In genomic region chr11:55895216-55895615, GRCh38 we compare ENCODE assay signal across 25 cellular contexts. TPM values are rescaled to one million over a fixed set of nuclear protein-coding genes. Genes with fewer than 3 reads are reported as not detected.
"Had no signal": no experiment of that assay in that cellular context is flagged by ENCODE, and none has a peak within 500 bp of the region (broad histone marks: within the 10 kb centered on the region; RNA-seq: fewer than 3 reads in every experiment).

No MANE protein-coding gene starts in this region.

- ATAC-seq: activated CD8-positive, alpha-beta T cell treated with anti-CD3 and anti-CD28 coated beads for 36 hours; activated T-cell treated with anti-CD3 and anti-CD28 coated beads, Interleukin-2, amount 50 U/mL, for 4 hours; heart right ventricle; stimulated activated naive B cell treated with anti-CD40 and anti-IgM and Interleukin-4, amounts not matched to agents 10 μg/mL and 1 μg/mL and 100 μg/mL, for 72 hours had no signal

- H3K36me3 ChIP-seq: heart right ventricle, right atrium auricular region, tibial artery, uterus had no signal

- H3K27me3 ChIP-seq: heart right ventricle, right atrium auricular region, tibial artery, uterus had no signal

- H3K27ac ChIP-seq: heart right ventricle, right atrium auricular region, skin epidermis, tibial artery, uterus had no signal

- FAIRE-seq: frontal cortex had no signal

- H3K4me1 ChIP-seq: heart right ventricle, right atrium auricular region, tibial artery, uterus had no signal

- H3K9me3 ChIP-seq: right atrium auricular region, tibial artery, uterus had no signal

- DNase-seq: activated B cell treated with CpG ODN at 0.5 μM for 24 hours; activated CD4-positive, alpha-beta T cell treated with anti-CD3 and anti-CD28 coated beads for 48 hours; activated CD8-positive, alpha-beta T cell treated with anti-CD3 and anti-CD28 coated beads for 36 hours; activated effector memory CD4-positive, alpha-beta T cell treated with Interleukin-2 at 50 U/mL for 16 hours; activated naive CD4-positive, alpha-beta T cell treated with anti-CD3 and anti-CD28 coated beads, Interleukin-2, amount 50 U/mL, for 16 hours; activated T-cell treated with anti-CD3 and anti-CD28 coated beads, Interleukin-2, amount 50 U/mL, for 4 hours; heart right ventricle; islet precursor cell; midbrain; stimulated activated CD4-positive, alpha-beta T cell treated with anti-CD3 and anti-CD28 coated beads, Interleukin-15, amount 100 ng/mL, for 24 hours; stimulated activated CD4-positive, alpha-beta T cell treated with anti-CD3 and anti-CD28 coated beads, Interleukin-4, amount 100 ng/mL, for 1 hour; stimulated activated naive B cell treated with anti-CD40 and anti-IgM and Interleukin-4, amounts not matched to agents 10 μg/mL and 1 μg/mL and 100 μg/mL, for 72 hours; tibial artery; uterus had no signal

- H3K4me3 ChIP-seq: heart right ventricle, lung, right atrium auricular region, skin epidermis, tibial artery, uterus had no signal

RNA-seq across cellular contexts. Expression of gene TRIM51, which starts 12.1 kb away (rescaled TPM):
- total RNA-seq: activated B cell treated with CpG ODN at 0.5 μM for 24 hours; activated CD8-positive, alpha-beta T cell treated with anti-CD3 and anti-CD28 coated beads for 36 hours; activated T-cell treated with anti-CD3 and anti-CD28 coated beads, Interleukin-2, amount 50 U/mL, for 4 hours; dermis microvascular lymphatic vessel endothelial cell; epithelial cell of proximal tubule; frontal cortex; heart right ventricle; lung; myocyte; omental fat pad; progenitor cell of endocrine pancreas; right atrium auricular region; uterus had no signal
- polyA plus RNA-seq: adipose tissue, heart right ventricle, lung, neural cell had no signal

RNA-seq across cellular contexts. Expression of gene OR5W2, which starts 19.2 kb away (rescaled TPM):
- total RNA-seq: activated B cell treated with CpG ODN at 0.5 μM for 24 hours; activated CD8-positive, alpha-beta T cell treated with anti-CD3 and anti-CD28 coated beads for 36 hours; activated T-cell treated with anti-CD3 and anti-CD28 coated beads, Interleukin-2, amount 50 U/mL, for 4 hours; dermis microvascular lymphatic vessel endothelial cell; epithelial cell of proximal tubule; frontal cortex; heart right ventricle; lung; myocyte; omental fat pad; progenitor cell of endocrine pancreas; right atrium auricular region; uterus had no signal
- polyA plus RNA-seq: adipose tissue, heart right ventricle, lung, neural cell had no signal

RNA-seq across cellular contexts. Expression of gene OR5I1, which starts 41.0 kb away (rescaled TPM):
- total RNA-seq: activated B cell treated with CpG ODN at 0.5 μM for 24 hours; activated CD8-positive, alpha-beta T cell treated with anti-CD3 and anti-CD28 coated beads for 36 hours; activated T-cell treated with anti-CD3 and anti-CD28 coated beads, Interleukin-2, amount 50 U/mL, for 4 hours; dermis microvascular lymphatic vessel endothelial cell; epithelial cell of proximal tubule; frontal cortex; heart right ventricle; lung; myocyte; omental fat pad; progenitor cell of endocrine pancreas; right atrium auricular region; uterus had no signal
- polyA plus RNA-seq: adipose tissue, heart right ventricle, lung, neural cell had no signal

RNA-seq across cellular contexts. Expression of gene OR5D16, which starts 56.7 kb away (rescaled TPM):
- total RNA-seq: activated B cell treated with CpG ODN at 0.5 μM for 24 hours; activated CD8-positive, alpha-beta T cell treated with anti-CD3 and anti-CD28 coated beads for 36 hours; activated T-cell treated with anti-CD3 and anti-CD28 coated beads, Interleukin-2, amount 50 U/mL, for 4 hours; dermis microvascular lymphatic vessel endothelial cell; epithelial cell of proximal tubule; frontal cortex; heart right ventricle; lung; myocyte; omental fat pad; progenitor cell of endocrine pancreas; right atrium auricular region; uterus had no signal
- polyA plus RNA-seq: adipose tissue, heart right ventricle, lung, neural cell had no signal
